ENCODE assay signal across 1 cellular context in genomic region chr17:76667356-76667755, GRCh38.
TF ChIP-seq lines count a peak whose summit lies in the region.

No MANE protein-coding gene starts in this region.

TF ChIP-seq in K562, 482 proteins besides CTCF, POLR2A, EP300 and RAD21:
- TF ChIP-seq IRF1 (CRISPR knock-in tag; IDR thresholded peaks at IDR 0.05; ENCODE audit: borderline replicate concordance) (no peak), HLTF (IDR thresholded peaks at IDR 0.05) (no peak), HDAC3 (IDR thresholded peaks at IDR 0.05; ENCODE audit: borderline replicate concordance, partially characterized antibody) (no peak), MNT (conservative IDR thresholded peaks at IDR 0.05) (no peak), SMARCC2 (IDR thresholded peaks at IDR 0.05; ENCODE audit: low read depth) (no peak), RNF2 (IDR thresholded peaks at IDR 0.05) (no peak), ZNF184 (CRISPR knock-in tag; IDR thresholded peaks at IDR 0.05) (no peak), EHMT2 (IDR thresholded peaks at IDR 0.05) (no peak), SIX5 (IDR thresholded peaks at IDR 0.05; ENCODE audit: borderline replicate concordance in 1 of 2, insufficient read depth in 1 of 2, low read depth in 1 of 2, low read length in 2 of 2) (no peak), ZNF644 (tag; IDR thresholded peaks at IDR 0.05; ENCODE audit: low read depth) (no peak), SPI1 (IDR thresholded peaks at IDR 0.05; ENCODE audit: borderline replicate concordance, low read depth, low read length) (no peak), MTA2 (IDR thresholded peaks at IDR 0.05; ENCODE audit: low read depth) (no peak)
